ENCODE assay signal across 8 cellular contexts in the genomic region with DNA sequence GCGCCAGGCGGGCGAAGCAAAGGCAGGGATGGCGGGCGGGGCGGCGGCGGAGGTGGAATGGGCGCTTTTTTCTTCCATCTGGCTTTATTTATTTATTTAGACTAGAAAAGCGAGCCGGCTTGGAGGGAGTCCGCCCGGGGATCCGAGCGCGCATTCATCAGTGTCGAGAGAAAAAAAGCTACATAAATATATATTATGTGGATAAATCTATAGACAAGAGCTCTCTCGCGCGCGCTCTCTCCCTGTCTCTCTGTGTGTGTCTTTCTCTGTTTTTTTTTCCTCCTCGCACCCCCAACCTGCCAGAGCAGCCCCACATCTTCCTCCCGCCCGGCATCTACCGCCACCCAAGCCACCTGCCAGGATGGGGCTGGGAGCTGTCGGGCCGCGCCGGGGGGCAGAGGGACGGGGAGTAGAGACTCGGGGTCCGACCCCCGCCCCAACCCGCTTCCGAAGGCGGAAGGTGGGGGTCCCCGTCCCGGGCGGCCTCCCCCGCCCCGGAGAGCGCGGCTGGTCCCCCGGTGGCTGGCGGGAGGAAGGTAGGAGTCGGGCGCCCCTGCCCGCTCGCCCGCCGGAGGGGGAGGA. TPM values are rescaled to one million over a fixed set of nuclear protein-coding genes. Genes with fewer than 3 reads are reported as not detected.
DNase-seq lines count a peak whose midpoint lies in the region; ATAC-seq and TF ChIP-seq lines count a peak whose summit lies in the region.

No MANE protein-coding gene starts in this region.

- peaks cover 25% of the 10 kb centered on the region for H3K4me1 Mint-ChIP-seq in glutamatergic neuron (ENCODE audit: low read depth, unreplicated experiment)

- no peak for TF ChIP-seq POLR2A in sigmoid colon (IDR thresholded peaks at IDR 0.05)

- no peaks in the 10 kb centered on the region for H3K9me2 ChIP-seq in PC-3 (replicated peaks; ENCODE audit: low read length)

- no peak overlapping the region; the same call in 1 of the 2 replicates for H3K4me2 ChIP-seq in PC-3 (ENCODE audit: low read length)

- H3K27me3 Mint-ChIP-seq in glutamatergic neuron (ENCODE audit: unreplicated experiment) = peaks cover 40% of the 10 kb centered on the region

- no peak for TF ChIP-seq EP300 in sigmoid colon (IDR thresholded peaks at IDR 0.05)

- no TSS peak for BruUV-seq in PC-3 (replicated peaks; lab: Mats Ljungman, UMichigan)

- DNase-seq in GM13977 (ENCODE audit: low spot score) (peak; percentile 34), PC-3 (no peak), glutamatergic neuron (peak; percentile 55), sigmoid colon (peak; percentile 50), SIG-M5 (lab: John Stamatoyannopoulos, UW) (no peak), NOMO-1 treated with DMSO at 0.1 percent for 48 hours (lab: John Stamatoyannopoulos, UW; ENCODE audit: unreplicated experiment) (no peak)
- DNase-seq in stimulated activated CD4-positive, alpha-beta T cell treated with anti-CD3 and anti-CD28 coated beads, Interleukin-12 subunit alpha, Interleukin-12 subunit beta, amount 100 ng/mL, for 4 hours = no peak

- ATAC-seq in PC-3 (no peak), HG03095 (IDR thresholded peaks at IDR 0.05; ENCODE audit: unreplicated experiment) (no peak)

- POLR2A ChIA-PET in PC-3 (lab: Charles Lee; ENCODE audit: unreplicated experiment) = no interaction called here

- no peaks in the 10 kb centered on the region for H3F3A ChIP-seq in PC-3 (ENCODE audit: low read length, unreplicated experiment)

- H3K36me3 Mint-ChIP-seq in glutamatergic neuron (ENCODE audit: unreplicated experiment) = no peaks in the 10 kb centered on the region

- H3K27ac ChIP-seq in PC-3 (ENCODE audit: low read length) (no peak overlapping the region), sigmoid colon (no peak overlapping the region)

- no peak overlapping the region for H3K9ac ChIP-seq in PC-3 (ENCODE audit: low read length)

- CTCF ChIA-PET in PC-3 (lab: Charles Lee) = no interaction called here

- 2 to 4% methylated on average over 51 of the region's 51 CpGs for whole genome bisulfite sequencing in sigmoid colon, 2 donors

- H2AFZ ChIP-seq in PC-3 (ENCODE audit: low read length) = no peak overlapping the region

- H3K79me2 ChIP-seq in PC-3 (ENCODE audit: low read length) = no peaks in the 10 kb centered on the region

- peak overlapping the region; percentile 72 for H3K27ac Mint-ChIP-seq in glutamatergic neuron (ENCODE audit: unreplicated experiment)

- intact Hi-C loops in PC-3 (cut with micrococcal nuclease) = no loop called here
- intact Hi-C loops in sigmoid colon (cut with DNase I) = no loop called here

- H3K36me3 ChIP-seq in PC-3 (ENCODE audit: low read depth, low read length) (no peaks in the 10 kb centered on the region), sigmoid colon (no peaks in the 10 kb centered on the region)

- H3K9me3 Mint-ChIP-seq in glutamatergic neuron (ENCODE audit: unreplicated experiment) = peaks cover 23% of the 10 kb centered on the region

- H3K4me3 ChIP-seq in PC-3 (ENCODE audit: low read length) = peak overlapping the region; percentile 35; the same call in 1 of the 2 replicates
- H3K4me3 ChIP-seq in sigmoid colon = peak overlapping the region; percentile 23 to 62 (median 50)

- H3K9me3 ChIP-seq in PC-3 (ENCODE audit: low read length) = no peaks in the 10 kb centered on the region
- no peaks in the 10 kb centered on the region for H3K9me3 ChIP-seq in sigmoid colon

- TF ChIP-seq CTCF in GM13977 (IDR thresholded peaks at IDR 0.05; ENCODE audit: extremely low read depth, insufficient read depth, missing control alignments) (no peak), PC-3 (conservative IDR thresholded peaks at IDR 0.05; ENCODE audit: low read depth, low read length) (no peak), glutamatergic neuron (IDR thresholded peaks at IDR 0.05; ENCODE audit: partially characterized antibody, unreplicated experiment) (no peak), sigmoid colon (IDR thresholded peaks at IDR 0.05) (no peak)

- no peaks in the 10 kb centered on the region for H4K20me1 ChIP-seq in PC-3 (ENCODE audit: low read length)

- H3K27me3 ChIP-seq in PC-3 (ENCODE audit: low read length) (peaks cover 28% of the 10 kb centered on the region), sigmoid colon (peaks cover 27 to 84% (median 67%) of the 10 kb centered on the region in 3 donors)

- H3K4me3 Mint-ChIP-seq in glutamatergic neuron (ENCODE audit: unreplicated experiment) = peak overlapping the region; percentile 92

- H3K4me1 ChIP-seq in PC-3 (ENCODE audit: insufficient read depth, low read length) (no peaks in the 10 kb centered on the region), sigmoid colon (peaks cover 0 to 29% (median 27%) of the 10 kb centered on the region in 4 donors)

- in situ Hi-C loops in GM13977 (cut with MboI; ENCODE audit: low pct_unique_long_range_greater_than_20kb, low sequenced_read_pairs, unreplicated experiment) = no loop called here

RNA-seq across cellular contexts. Expression of a gene that starts 1.0 kb away (rescaled TPM):
- total RNA-seq in PC-3 (2014; rRNA removed) (0.40 TPM in 1 of 2 replicates, not detected in the other), glutamatergic neuron (ENCODE audit: unreplicated experiment) (38.4 TPM), sigmoid colon (1 to 10 TPM in 3 of 4 donors, under 1 TPM in 1; 0.66 to 5.0 (median 3.3) TPM)
- 1 to 10 TPM in 1 of 3 donors, under 1 TPM in 1, not detected in 1; 0.60 to 1.6 TPM for polyA plus RNA-seq in sigmoid colon

Comparison
In these comparisons a context has a peak if more than half of its experiments do, and no peak if none do; other contexts are left out.
1. DNase-seq: peak in GM13977 (single experiment), glutamatergic neuron (single experiment) and sigmoid colon (single experiment); none in PC-3 (single experiment), stimulated activated CD4-positive, alpha-beta T cell treated with anti-CD3 and anti-CD28 coated beads, Interleukin-12 subunit alpha, Interleukin-12 subunit beta, amount 100 ng/mL, for 4 hours (single experiment), SIG-M5 (single experiment) and NOMO-1 treated with DMSO at 0.1 percent for 48 hours (single experiment).